In the genomic region with DNA sequence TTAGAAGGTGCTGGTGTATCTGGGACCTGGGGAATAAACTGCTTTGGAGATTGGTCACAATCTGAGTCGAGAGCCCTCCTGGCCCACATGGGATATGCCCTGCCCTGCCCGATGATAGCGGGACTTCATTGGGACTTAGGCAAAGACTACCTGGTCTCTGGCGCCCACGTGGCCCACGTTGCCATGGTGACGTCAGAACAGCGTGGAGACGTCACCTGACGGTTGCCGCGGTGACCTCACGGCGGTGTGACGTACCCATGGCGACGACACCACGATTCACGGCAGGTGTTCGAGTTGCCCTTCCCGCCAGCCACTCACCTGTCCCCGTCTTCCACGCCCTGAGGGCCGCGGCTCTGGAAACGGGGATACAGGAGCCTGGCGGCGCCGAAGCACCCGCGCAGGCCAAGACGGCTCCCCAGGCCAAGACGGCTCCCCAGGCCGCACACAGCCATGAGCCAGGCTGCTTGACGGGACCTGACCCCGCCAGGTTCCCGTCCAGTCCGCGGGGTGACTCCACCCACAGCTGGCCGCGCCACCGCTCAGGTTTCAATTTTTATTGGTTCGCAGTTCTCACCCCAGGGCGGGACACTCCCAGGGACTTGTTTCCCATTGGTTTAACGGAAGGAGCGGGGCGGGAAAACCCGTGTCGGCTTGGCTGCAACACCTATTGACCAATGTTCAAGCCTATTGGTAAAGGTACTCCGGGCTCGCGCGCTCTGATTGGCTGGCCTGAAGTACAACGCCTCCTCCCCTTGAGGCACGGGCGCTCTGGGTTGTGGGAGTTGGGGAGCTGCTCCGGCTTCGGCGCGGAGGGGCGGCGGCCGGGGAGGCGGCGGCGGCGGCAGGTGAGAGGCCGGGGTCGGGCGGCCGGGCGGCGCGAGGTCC, we compare ENCODE assay signal across 8 cellular contexts. TPM values are rescaled to one million over a fixed set of nuclear protein-coding genes. Genes with fewer than 3 reads are reported as not detected.
DNase-seq lines count a peak whose midpoint lies in the region; ATAC-seq and TF ChIP-seq lines count a peak whose summit lies in the region.

MMAB (minus strand) TSS at position 476 of the 885 bp plus-strand sequence; CDS start at position 452, 24 bp downstream.
MVK (plus strand) TSS at position 766 of the 885 bp plus-strand sequence. CDS start 1,029 bp downstream, outside the sequence.

- H4K20me1 ChIP-seq in smooth muscle cell (ENCODE audit: low read depth), result no peaks in the 10 kb centered on the region

- peak within 1 kb of the TSS; percentile 68 for H3K27ac ChIP-seq in AG04450 (ENCODE audit: low read depth, low read length)
- H3K27ac ChIP-seq in smooth muscle cell (ENCODE audit: low read depth), result peak within 1 kb of the TSS; percentile 72

- H3K4me1 Mint-ChIP-seq in WTC11, result peaks cover 17% of the 10 kb centered on the region

- peak within 1 kb of the TSS; percentile 97 for H3K27ac Mint-ChIP-seq in WTC11

- H3K4me1 ChIP-seq in smooth muscle cell (ENCODE audit: low read depth), result peaks cover 18% of the 10 kb centered on the region

- H3K79me2 ChIP-seq in smooth muscle cell (ENCODE audit: low read depth), result peaks cover 32% of the 10 kb centered on the region

- peak within 1 kb of the TSS; percentile 97 for H3K4me2 ChIP-seq in smooth muscle cell

- CTCF ChIA-PET in AG04450 (lab: Charles Lee) (interaction anchor here (0.8 to 2.9 kb wide), 9 partner anchors 24 to 204 kb away, joined by 3 to 36 read pairs (median 6); no protein-coding TSS in a partner anchor), WTC11 (lab: Charles Lee) (interaction anchor here (0.8 to 2.2 kb wide), 12 partner anchors 9 to 461 kb away, joined by 3 to 13 read pairs (median 4); no protein-coding TSS in a partner anchor)

- H3K27me3 Mint-ChIP-seq in WTC11 (ENCODE audit: low read depth), result no peaks in the 10 kb centered on the region

- H3K36me3 Mint-ChIP-seq in WTC11, result peaks cover 20% of the 10 kb centered on the region

- H3K4me3 ChIP-seq in AG04450 (ENCODE audit: low read depth, low read length) (peak within 1 kb of the TSS; percentile 78), cardiac fibroblast (replicated peaks in 1 of 2; ENCODE audit: low read depth in 2 of 2, low read length in 2 of 2) (peak within 1 kb of the TSS; percentile 76 to 91), smooth muscle cell (peak within 1 kb of the TSS; percentile 83)

- no peaks in the 10 kb centered on the region for H3F3A ChIP-seq in smooth muscle cell (ENCODE audit: low read depth)

- peak within 1 kb of the TSS; percentile 81 for H3K4me3 Mint-ChIP-seq in WTC11

- peak; percentile 96 for DNase-seq in AG04450 (ENCODE audit: low read depth, low spot score)
- peak; percentile 99 for DNase-seq in NCI-H226
- peak; percentile 99 for DNase-seq in WTC11 (ENCODE audit: low spot score)
- peak; percentile 99 to 100 for DNase-seq in cardiac fibroblast (ENCODE audit: low read depth in 2 of 2)
- DNase-seq in iPS-NIHi7 (ENCODE audit: extremely low spot score), result peak; percentile 100
- DNase-seq in smooth muscle cell (lab: John Stamatoyannopoulos, UW; ENCODE audit: unreplicated experiment), result peak; percentile 89

- POLR2A ChIA-PET in AG04450 (lab: Yijun Ruan, JAX) (interaction anchor here (0.7 to 1.3 kb wide), 2 partner anchors 24 to 110 kb away, joined by 3 read pairs; no protein-coding TSS in a partner anchor), WTC11 (lab: Charles Lee) (no interaction called here)

- H3K9me3 ChIP-seq in AG04450 (ENCODE audit: control insufficient read depth, insufficient read depth, low read length) (no peaks in the 10 kb centered on the region), smooth muscle cell (replicated peaks; ENCODE audit: low read depth) (no peaks in the 10 kb centered on the region)

- peak; percentile 94 for ATAC-seq in GM18909 (IDR thresholded peaks at IDR 0.05; ENCODE audit: poor library complexity, unreplicated experiment)
- peak; percentile 94 for ATAC-seq in HG03175 (IDR thresholded peaks at IDR 0.05; ENCODE audit: unreplicated experiment)
- peak; percentile 98 for ATAC-seq in WTC11

- H2AFZ ChIP-seq in smooth muscle cell (ENCODE audit: low read depth), result peak within 1 kb of the TSS; percentile 67

- no peak for TF ChIP-seq CTCF in AG04450 (IDR thresholded peaks at IDR 0.05; ENCODE audit: low read depth, low read length)
- no peak for TF ChIP-seq CTCF in WTC11 (IDR thresholded peaks at IDR 0.05)
- TF ChIP-seq CTCF in cardiac fibroblast (IDR thresholded peaks at IDR 0.05; ENCODE audit: low read depth, low read length), result no peak
- TF ChIP-seq CTCF in smooth muscle cell (IDR thresholded peaks at IDR 0.05; ENCODE audit: borderline replicate concordance, insufficient read depth, poor library complexity, severe bottlenecking), result no peak

- H3K27me3 ChIP-seq in AG04450 (ENCODE audit: control insufficient read depth, insufficient read depth, low read length), result no peaks in the 10 kb centered on the region
- H3K27me3 ChIP-seq in smooth muscle cell (ENCODE audit: low read depth), result no peaks in the 10 kb centered on the region

- peak within 1 kb of the TSS; percentile 77 for H3K9ac ChIP-seq in smooth muscle cell (ENCODE audit: low read depth)

- H3K9me3 Mint-ChIP-seq in WTC11, result no peaks in the 10 kb centered on the region

- 2% methylated on average over 69 of the region's 74 CpGs for WGBS in smooth muscle cell (ENCODE audit: low lambda C conversion rate)

- H3K36me3 ChIP-seq in smooth muscle cell (ENCODE audit: low read depth), result peaks cover 4% of the 10 kb centered on the region

TF ChIP-seq in WTC11, 78 proteins besides CTCF, POLR2A, EP300 and RAD21 (continues in another document):
- TF ChIP-seq ZNF317 (CRISPR knock-in tag; IDR thresholded peaks at IDR 0.05; ENCODE audit: borderline replicate concordance, low read depth), result no peak
- no peak for TF ChIP-seq GRHL2 (CRISPR knock-in tag; IDR thresholded peaks at IDR 0.05; ENCODE audit: insufficient replicate concordance, severe bottlenecking)
- peak; percentile 23; the same call in 1 of the 2 replicates for TF ChIP-seq NR2C2 (CRISPR knock-in tag; IDR thresholded peaks at IDR 0.05)
- no peak for TF ChIP-seq RORB (CRISPR knock-in tag; IDR thresholded peaks at IDR 0.05)
- peak; percentile 70; the same call in 1 of the 2 replicates for TF ChIP-seq MXD4 (CRISPR knock-in tag; IDR thresholded peaks at IDR 0.05; ENCODE audit: borderline replicate concordance)
- peak; percentile 95 for TF ChIP-seq FOXK1 (CRISPR knock-in tag; IDR thresholded peaks at IDR 0.05)
- TF ChIP-seq GABPB1 (CRISPR knock-in tag; IDR thresholded peaks at IDR 0.05), result peak; percentile 76
- no peak for TF ChIP-seq NFATC4 (CRISPR knock-in tag; IDR thresholded peaks at IDR 0.05)
- TF ChIP-seq CREB1 (CRISPR knock-in tag; IDR thresholded peaks at IDR 0.05), result peak; percentile 92
- TF ChIP-seq, protein P1, sequence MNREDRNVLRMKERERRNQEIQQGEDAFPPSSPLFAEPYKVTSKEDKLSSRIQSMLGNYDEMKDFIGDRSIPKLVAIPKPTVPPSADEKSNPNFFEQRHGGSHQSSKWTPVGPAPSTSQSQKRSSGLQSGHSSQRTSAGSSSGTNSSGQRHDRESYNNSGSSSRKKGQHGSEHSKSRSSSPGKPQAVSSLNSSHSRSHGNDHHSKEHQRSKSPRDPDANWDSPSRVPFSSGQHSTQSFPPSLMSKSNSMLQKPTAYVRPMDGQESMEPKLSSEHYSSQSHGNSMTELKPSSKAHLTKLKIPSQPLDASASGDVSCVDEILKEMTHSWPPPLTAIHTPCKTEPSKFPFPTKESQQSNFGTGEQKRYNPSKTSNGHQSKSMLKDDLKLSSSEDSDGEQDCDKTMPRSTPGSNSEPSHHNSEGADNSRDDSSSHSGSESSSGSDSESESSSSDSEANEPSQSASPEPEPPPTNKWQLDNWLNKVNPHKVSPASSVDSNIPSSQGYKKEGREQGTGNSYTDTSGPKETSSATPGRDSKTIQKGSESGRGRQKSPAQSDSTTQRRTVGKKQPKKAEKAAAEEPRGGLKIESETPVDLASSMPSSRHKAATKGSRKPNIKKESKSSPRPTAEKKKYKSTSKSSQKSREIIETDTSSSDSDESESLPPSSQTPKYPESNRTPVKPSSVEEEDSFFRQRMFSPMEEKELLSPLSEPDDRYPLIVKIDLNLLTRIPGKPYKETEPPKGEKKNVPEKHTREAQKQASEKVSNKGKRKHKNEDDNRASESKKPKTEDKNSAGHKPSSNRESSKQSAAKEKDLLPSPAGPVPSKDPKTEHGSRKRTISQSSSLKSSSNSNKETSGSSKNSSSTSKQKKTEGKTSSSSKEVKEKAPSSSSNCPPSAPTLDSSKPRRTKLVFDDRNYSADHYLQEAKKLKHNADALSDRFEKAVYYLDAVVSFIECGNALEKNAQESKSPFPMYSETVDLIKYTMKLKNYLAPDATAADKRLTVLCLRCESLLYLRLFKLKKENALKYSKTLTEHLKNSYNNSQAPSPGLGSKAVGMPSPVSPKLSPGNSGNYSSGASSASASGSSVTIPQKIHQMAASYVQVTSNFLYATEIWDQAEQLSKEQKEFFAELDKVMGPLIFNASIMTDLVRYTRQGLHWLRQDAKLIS (CRISPR knock-in tag; IDR thresholded peaks at IDR 0.05; ENCODE audit: borderline replicate concordance), result no peak
- 0 out of 2 replicates have a peak, but pooled peaks have one; percentile 29 for TF ChIP-seq KAT7 (CRISPR knock-in tag; IDR thresholded peaks at IDR 0.05; ENCODE audit: borderline replicate concordance)
- peak; percentile 95 for TF ChIP-seq USF2 (CRISPR knock-in tag; IDR thresholded peaks at IDR 0.05)
- 0 out of 2 replicates have a peak, but pooled peaks have one; percentile 61 for TF ChIP-seq TEAD1 (CRISPR knock-in tag; IDR thresholded peaks at IDR 0.05)
- TF ChIP-seq ZNF423 (CRISPR knock-in tag; IDR thresholded peaks at IDR 0.05), result no peak
- TF ChIP-seq ZNF416 (CRISPR knock-in tag; IDR thresholded peaks at IDR 0.05), result no peak
- TF ChIP-seq NFYB (CRISPR knock-in tag; conservative IDR thresholded peaks at IDR 0.05; ENCODE audit: low read depth), result peak; percentile 81

RNA-seq across cellular contexts. Expression of gene MMAB, which starts in this region (rescaled TPM):
- polyA plus RNA-seq in AG04450 (2011; rRNA removed) (13.0 and 15.1 TPM in 2 replicates), smooth muscle cell (43.1 and 51.7 TPM in 2 replicates)
- 7.2 and 7.3 TPM in 2 replicates for polyA minus RNA-seq in AG04450 (2011; rRNA and poly(A)+ RNA removed)
- total RNA-seq in WTC11 (2021) (22.0 to 28.7 TPM (median 27.4 TPM) in 3 replicates), smooth muscle cell (20.2 and 29.6 TPM in 2 replicates)

RNA-seq across cellular contexts. Expression of gene MVK, which starts in this region (rescaled TPM):
- polyA plus RNA-seq in AG04450 (2011; rRNA removed), result 4.7 and 5.9 TPM in 2 replicates
- 4.8 and 5.2 TPM in 2 replicates for polyA minus RNA-seq in AG04450 (2011; rRNA and poly(A)+ RNA removed)
- 13.2 to 15.3 TPM (median 13.9 TPM) in 3 replicates for total RNA-seq in WTC11 (2021)
- 13.9 and 21.1 TPM in 2 replicates for total RNA-seq in smooth muscle cell
- 11.8 and 16.3 TPM in 2 replicates for polyA plus RNA-seq in smooth muscle cell

Comparison
In these comparisons a context has a peak if more than half of its experiments do, and no peak if none do; other contexts are left out.
1. Peak in every context shown above with its lines: DNase-seq, ATAC-seq, H3K4me3 ChIP-seq and H3K27ac ChIP-seq.